In genomic region chr12:26128180-26128579, GRCh38 we compare ENCODE assay signal across 14 cellular contexts. TPM values are rescaled to one million over a fixed set of nuclear protein-coding genes. Genes with fewer than 3 reads are reported as not detected.
"Had no signal": no experiment of that assay in that cellular context is flagged by ENCODE, and none has a peak within 500 bp of the region (broad histone marks: within the 10 kb centered on the region; RNA-seq: fewer than 3 reads in every experiment).

No MANE protein-coding gene starts in this region.

- H3K27ac ChIP-seq: lower lobe of right lung, neutrophil, uterus had no signal

- H3K36me3 ChIP-seq: lower lobe of right lung, neutrophil, thyroid gland, uterus had no signal

- H3K9me3 Mint-ChIP-seq: activated CD4-positive, alpha-beta memory T cell treated with anti-CD3 and anti-CD28 coated beads, Interleukin-2, amount 10 ng/mL, durations not matched to agents 7 days and 5 days; naive B cell had no signal

- H3K36me3 Mint-ChIP-seq: naive B cell had no signal

- H3K9me3 ChIP-seq: lower lobe of right lung, neutrophil, thyroid gland, uterus had no signal

- H3K4me3 ChIP-seq: lower lobe of right lung, skin epidermis, thyroid gland, uterus had no signal

- DNase-seq: activated CD4-positive, alpha-beta memory T cell treated with anti-CD3 and anti-CD28 coated beads, Interleukin-2, amount 10 ng/mL, durations not matched to agents 7 days and 5 days; activated CD4-positive, alpha-beta T cell treated with anti-CD3 and anti-CD28 coated beads for 36 hours; activated CD8-positive, alpha-beta memory T cell treated with anti-CD3 and anti-CD28 coated beads, Interleukin-2, amount 50 U/mL, for 4 hours; activated naive CD4-positive, alpha-beta T cell; hippocampal formation; lower lobe of right lung; naive B cell; posterior cingulate gyrus; stimulated activated CD4-positive, alpha-beta T cell treated with anti-CD3 and anti-CD28 coated beads, Interleukin-4, amount 100 ng/mL, for 4 hours; T-helper 9 cell; thyroid gland; uterus had no signal

- ATAC-seq: activated CD4-positive, alpha-beta T cell treated with anti-CD3 and anti-CD28 coated beads for 36 hours; lower lobe of right lung had no signal

- H3K4me3 Mint-ChIP-seq: activated CD4-positive, alpha-beta memory T cell treated with anti-CD3 and anti-CD28 coated beads, Interleukin-2, amount 10 ng/mL, durations not matched to agents 7 days and 5 days; activated CD4-positive, alpha-beta T cell treated with anti-CD3 and anti-CD28 coated beads for 36 hours had no signal

- H3K27me3 ChIP-seq: thyroid gland, uterus had no signal

- H3K27ac Mint-ChIP-seq: activated CD4-positive, alpha-beta memory T cell treated with anti-CD3 and anti-CD28 coated beads, Interleukin-2, amount 10 ng/mL, durations not matched to agents 7 days and 5 days; activated CD4-positive, alpha-beta T cell treated with anti-CD3 and anti-CD28 coated beads for 36 hours had no signal

- H3K4me1 ChIP-seq: uterus had no signal

RNA-seq across cellular contexts. Expression of gene BHLHE41, which starts 3.3 kb away (rescaled TPM):
- total RNA-seq: activated CD4-positive, alpha-beta memory T cell treated with anti-CD3 and anti-CD28 coated beads, Interleukin-2, amount 10 ng/mL, durations not matched to agents 7 days and 5 days; activated CD4-positive, alpha-beta T cell treated with anti-CD3 and anti-CD28 coated beads for 36 hours had no signal
